18 cellular contexts compared by ENCODE assay signal in the genomic region with DNA sequence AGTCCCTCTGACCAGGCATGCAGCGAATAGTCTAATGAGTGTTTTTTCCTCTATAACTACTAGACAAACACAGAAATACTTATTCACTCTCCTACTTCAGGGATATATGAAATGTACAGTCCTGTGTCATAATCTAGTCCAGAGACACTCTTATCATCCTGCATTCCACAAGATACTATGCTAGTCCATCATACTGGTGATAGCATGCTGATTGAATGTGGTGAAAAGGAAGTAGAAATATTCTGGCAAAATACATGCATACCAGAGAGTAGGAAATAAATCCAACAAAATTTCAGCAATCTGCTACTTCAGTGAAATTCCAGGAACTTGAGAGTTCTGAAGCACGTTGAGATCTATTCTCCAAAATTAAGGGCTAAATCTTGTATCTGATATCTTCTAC.
DNase-seq lines count a peak whose midpoint lies in the region; ATAC-seq and TF ChIP-seq lines count a peak whose summit lies in the region.
"Had no signal": no experiment of that assay in that cellular context is flagged by ENCODE, and none has a peak within 500 bp of the region (broad histone marks: within the 10 kb centered on the region; RNA-seq: fewer than 3 reads in every experiment).

No MANE protein-coding gene starts in this region.

- H3K4me1 ChIP-seq in gastroesophageal sphincter (no peaks in the 10 kb centered on the region), smooth muscle cell (ENCODE audit: low read depth) (no peaks in the 10 kb centered on the region), esophagus muscularis mucosa (peaks cover 0 to 7% (median 2%) of the 10 kb centered on the region in 4 donors)
- H3K4me1 ChIP-seq: uterus had no signal

- ATAC-seq in gastroesophageal sphincter (peak; percentile 74), HG03280 (IDR thresholded peaks at IDR 0.05; ENCODE audit: unreplicated experiment) (no peak)
- ATAC-seq: activated CD8-positive, alpha-beta memory T cell treated with anti-CD3 and anti-CD28 coated beads, Interleukin-2, amount 10 ng/mL, durations not matched to agents 7 days and 5 days; naive thymus-derived CD4-positive, alpha-beta T cell had no signal

- peak overlapping the region; percentile 6 for H2AFZ ChIP-seq in smooth muscle cell (ENCODE audit: low read depth)

- H4K20me1 ChIP-seq in smooth muscle cell (ENCODE audit: low read depth), result no peaks in the 10 kb centered on the region
- H4K20me1 ChIP-seq: BLaER1 treated with 17β-estradiol and CSF1 and Interleukin-3, amounts not matched to agents 10 nM and 100 nM had no signal

- WGBS in gastroesophageal sphincter (ENCODE audit: low coverage in 1 of 2), 2 donors, result 70 to 75% methylated on average over 2 of the region's 2 CpGs
- 50% methylated on average over 2 of the region's 2 CpGs for WGBS in smooth muscle cell (ENCODE audit: low lambda C conversion rate)
- 78% methylated on average over 2 of the region's 2 CpGs for WGBS in esophagus muscularis mucosa

- H3K9me3 ChIP-seq in gastroesophageal sphincter (no peaks in the 10 kb centered on the region), smooth muscle cell (replicated peaks; ENCODE audit: low read depth) (no peaks in the 10 kb centered on the region), esophagus muscularis mucosa (no peaks in the 10 kb centered on the region)
- H3K9me3 ChIP-seq: ovary, uterus had no signal

- H3K36me3 ChIP-seq in gastroesophageal sphincter (no peaks in the 10 kb centered on the region), smooth muscle cell (ENCODE audit: low read depth) (no peaks in the 10 kb centered on the region), esophagus muscularis mucosa (no peaks in the 10 kb centered on the region)
- H3K36me3 ChIP-seq: BLaER1 treated with 17β-estradiol and CSF1 and Interleukin-3, amounts not matched to agents 10 nM and 100 nM; ovary; uterus had no signal

- no peak overlapping the region for H3K4me2 ChIP-seq in smooth muscle cell
- H3K4me2 ChIP-seq: BLaER1 treated with 17β-estradiol and CSF1 and Interleukin-3, amounts not matched to agents 10 nM and 100 nM had no signal

- no peak overlapping the region for H3K27ac ChIP-seq in gastroesophageal sphincter
- peak overlapping the region; percentile 60 for H3K27ac ChIP-seq in smooth muscle cell (ENCODE audit: low read depth)
- H3K27ac ChIP-seq in esophagus muscularis mucosa (replicated peaks in 1 of 4), result no peak overlapping the region
- H3K27ac ChIP-seq: BLaER1 treated with 17β-estradiol and CSF1 and Interleukin-3, amounts not matched to agents 10 nM and 100 nM; ovary; uterus had no signal

- H3K27me3 ChIP-seq in gastroesophageal sphincter, result no peaks in the 10 kb centered on the region
- H3K27me3 ChIP-seq in smooth muscle cell (ENCODE audit: low read depth), result no peaks in the 10 kb centered on the region
- H3K27me3 ChIP-seq in esophagus muscularis mucosa, result no peaks in the 10 kb centered on the region
- H3K27me3 ChIP-seq: BLaER1 treated with 17β-estradiol and CSF1 and Interleukin-3, amounts not matched to agents 10 nM and 100 nM; ovary; uterus had no signal

- H3F3A ChIP-seq in smooth muscle cell (ENCODE audit: low read depth), result no peaks in the 10 kb centered on the region

- TF ChIP-seq POLR2A in gastroesophageal sphincter (IDR thresholded peaks at IDR 0.05) (no peak), esophagus muscularis mucosa (IDR thresholded peaks at IDR 0.05; ENCODE audit: low read depth) (no peak)

- DNase-seq in GM04503 (ENCODE audit: low read depth) (peak; percentile 45), amniotic stem cell (lab: John Stamatoyannopoulos, UW) (peak; percentile 36), smooth muscle cell (lab: John Stamatoyannopoulos, UW; ENCODE audit: unreplicated experiment) (no peak), T-helper 2 cell (no peak), esophagus muscularis mucosa (ENCODE audit: extremely low spot score) (no peak)
- DNase-seq: activated CD8-positive, alpha-beta memory T cell treated with anti-CD3 and anti-CD28 coated beads, Interleukin-2, amount 10 ng/mL, durations not matched to agents 7 days and 5 days; activated effector memory CD4-positive, alpha-beta T cell treated with anti-CD3 and anti-CD28 coated beads, Interleukin-2, amount 50 U/mL, for 16 hours; amygdala; Kasumi-1; naive thymus-derived CD4-positive, alpha-beta T cell; NCI-H1105; NCI-H2081 treated with DMSO at 0.1 percent for 48 hours; NCI-H510A treated with DMSO at 0.1 percent for 48 hours; ovary; uterus had no signal

- no peaks in the 10 kb centered on the region for H3K79me2 ChIP-seq in smooth muscle cell (ENCODE audit: low read depth)

- H3K4me3 ChIP-seq in gastroesophageal sphincter (no peak overlapping the region), smooth muscle cell (no peak overlapping the region), esophagus muscularis mucosa (no peak overlapping the region)
- H3K4me3 ChIP-seq: BLaER1 treated with 17β-estradiol and CSF1 and Interleukin-3, amounts not matched to agents 10 nM and 100 nM; ovary; uterus had no signal

- TF ChIP-seq CTCF in gastroesophageal sphincter (IDR thresholded peaks at IDR 0.05) (no peak), smooth muscle cell (IDR thresholded peaks at IDR 0.05; ENCODE audit: borderline replicate concordance, insufficient read depth, poor library complexity, severe bottlenecking) (no peak), esophagus muscularis mucosa (IDR thresholded peaks at IDR 0.05) (no peak)

- H3K9ac ChIP-seq in smooth muscle cell (ENCODE audit: low read depth), result no peak overlapping the region
- H3K9ac ChIP-seq: BLaER1 treated with 17β-estradiol and CSF1 and Interleukin-3, amounts not matched to agents 10 nM and 100 nM had no signal

- TF ChIP-seq EP300 in gastroesophageal sphincter (IDR thresholded peaks at IDR 0.05), result no peak
- no peak for TF ChIP-seq EP300 in esophagus muscularis mucosa (IDR thresholded peaks at IDR 0.05)

- intact Hi-C loops in esophagus muscularis mucosa (cut with DNase I), result no loop called here

Comparison
In these comparisons a context has a peak if more than half of its experiments do, and no peak if none do; other contexts are left out.
1. DNase-seq: peak in GM04503 (single experiment) and amniotic stem cell (single experiment); none in smooth muscle cell (single experiment), T-helper 2 cell (0 of 5) and esophagus muscularis mucosa (single experiment).